Comparison of ENCODE assay signal across 1 cellular context in the genomic region with DNA sequence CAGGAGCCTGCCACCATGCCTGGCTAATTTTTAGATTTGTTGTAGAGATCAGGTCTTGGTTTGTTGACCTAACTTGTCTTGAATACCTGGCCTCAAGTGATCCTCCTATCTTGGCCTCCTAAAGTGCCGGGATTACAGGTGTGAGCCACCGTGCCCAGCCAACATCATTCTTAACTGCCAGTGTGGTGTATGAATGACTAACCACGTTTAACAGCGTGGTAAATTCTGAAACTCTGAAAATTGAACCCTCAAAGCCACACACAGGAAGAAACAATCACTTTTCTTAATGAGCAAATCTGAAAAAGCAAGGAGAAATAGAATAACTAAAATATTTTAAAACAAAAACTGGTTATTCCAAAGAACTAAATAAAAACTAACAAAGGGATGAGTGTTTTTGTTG.
TF ChIP-seq lines count a peak whose summit lies in the region.

No MANE protein-coding gene starts in this region.

TF ChIP-seq in IMR-90, 13 proteins besides CTCF, POLR2A, EP300 and RAD21:
- TF ChIP-seq RCOR1 (IDR thresholded peaks at IDR 0.05; ENCODE audit: insufficient replicate concordance, low read length) (no peak), MAFK (IDR thresholded peaks at IDR 0.05; ENCODE audit: low read depth, low read length) (no peak), ELK1 (IDR thresholded peaks at IDR 0.05; ENCODE audit: borderline replicate concordance, low read depth, low read length) (no peak), FOS (IDR thresholded peaks at IDR 0.05; ENCODE audit: low read depth, low read length) (no peak), SMC3 (IDR thresholded peaks at IDR 0.05; ENCODE audit: low read depth, low read length) (no peak), BHLHE40 (IDR thresholded peaks at IDR 0.05; ENCODE audit: low read depth, low read length) (no peak), CEBPB (IDR thresholded peaks at IDR 0.05; ENCODE audit: low read depth, low read length) (no peak), RFX5 (IDR thresholded peaks at IDR 0.05; ENCODE audit: low read depth, low read length) (no peak), MAZ (IDR thresholded peaks at IDR 0.05; ENCODE audit: borderline replicate concordance, low read depth, low read length) (no peak), USF2 (IDR thresholded peaks at IDR 0.05; ENCODE audit: low read depth, low read length) (no peak), CHD1 (IDR thresholded peaks at IDR 0.05; ENCODE audit: low read depth, low read length) (no peak), NFE2L2 (IDR thresholded peaks at IDR 0.05; ENCODE audit: low read depth, low read length) (no peak), MXI1 (IDR thresholded peaks at IDR 0.05; ENCODE audit: borderline replicate concordance, low read depth, low read length) (no peak)
